ENCODE assay signal across 8 cellular contexts in the genomic region with DNA sequence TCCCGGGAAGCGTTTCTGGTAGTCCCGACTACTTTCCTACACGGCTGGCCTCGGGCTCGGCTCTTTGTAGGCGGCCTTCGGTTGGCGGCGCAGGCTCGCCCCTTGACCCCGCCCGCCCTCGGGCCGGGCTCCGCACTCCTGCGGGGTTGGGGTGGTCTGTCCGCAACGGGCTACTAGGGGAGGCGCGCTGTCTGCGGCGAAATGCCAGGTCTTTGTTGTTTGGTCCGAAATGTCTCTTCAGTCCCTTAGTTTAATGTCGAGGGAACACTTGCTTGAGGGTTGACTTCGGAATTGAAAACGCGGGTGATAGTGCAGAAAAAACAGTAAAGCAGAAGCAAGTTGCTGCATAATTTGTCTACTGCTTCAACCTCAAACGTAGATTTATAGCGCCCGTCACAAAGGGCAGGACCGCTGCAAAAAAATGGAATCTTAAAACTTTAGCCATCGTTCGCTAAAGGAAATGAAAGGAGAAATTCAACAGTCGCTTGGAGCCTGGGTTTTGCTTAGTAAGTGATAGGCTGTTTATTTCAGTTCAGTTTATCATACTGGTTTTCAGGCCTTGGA. TPM values are rescaled to one million over a fixed set of nuclear protein-coding genes. Genes with fewer than 3 reads are reported as not detected.
DNase-seq lines count a peak whose midpoint lies in the region; ATAC-seq lines count a peak whose summit lies in the region.

No MANE protein-coding gene starts in this region.

- peaks cover 4% of the 10 kb centered on the region for H3K79me1 ChIP-seq in mesenchymal stem cell (replicated peaks; ENCODE audit: low read length, poor library complexity, severe bottlenecking)

- H2AK5ac ChIP-seq in mesenchymal stem cell (ENCODE audit: low read length, severe bottlenecking) = no peak overlapping the region

- WGBS in mesenchymal stem cell = under 1% methylated on average over 35 of the region's 35 CpGs
- WGBS in aorta, 2 donors = 0% methylated on average over 35 of the region's 35 CpGs

- H3K4me2 ChIP-seq in mesenchymal stem cell (ENCODE audit: low read length, poor library complexity, severe bottlenecking) = peak overlapping the region; percentile 53

- no peaks in the 10 kb centered on the region for H3K9me3 Mint-ChIP-seq in central memory CD8-positive, alpha-beta T cell

- H2BK12ac ChIP-seq in mesenchymal stem cell (ENCODE audit: low read length in 2 of 2) = no peak overlapping the region

- no peak overlapping the region for H3K14ac ChIP-seq in mesenchymal stem cell (ENCODE audit: low read length in 2 of 2)

- H3K23ac ChIP-seq in mesenchymal stem cell (ENCODE audit: low read length in 2 of 2) = no peak overlapping the region

- H3K27ac Mint-ChIP-seq in central memory CD8-positive, alpha-beta T cell (ENCODE audit: low read depth) = peak overlapping the region; percentile 74

- H2BK15ac ChIP-seq in mesenchymal stem cell (ENCODE audit: low read depth, poor library complexity, severe bottlenecking) = peak overlapping the region; percentile 100

- peak overlapping the region; percentile 94 to 97 for H3K18ac ChIP-seq in mesenchymal stem cell (ENCODE audit: low read depth in 1 of 2, low read length in 2 of 2)

- peak overlapping the region; percentile 59 for H4K8ac ChIP-seq in mesenchymal stem cell (ENCODE audit: low read length)

- no peaks in the 10 kb centered on the region for H3K27me3 ChIP-seq in mesenchymal stem cell (ENCODE audit: control insufficient read depth in 1 of 2, insufficient read depth in 1 of 2, low read length in 2 of 2)
- no peaks in the 10 kb centered on the region for H3K27me3 ChIP-seq in aorta (ENCODE audit: control insufficient read depth in 1 of 2, insufficient read depth in 2 of 2, low read length in 1 of 2)

- intact Hi-C loops in aorta (cut with DNase I) = loop anchor here (5.0 to 10.0 kb wide), 2 partner anchors 193 to 200 kb away; no protein-coding TSS in a partner anchor

- H3K4me1 Mint-ChIP-seq in central memory CD8-positive, alpha-beta T cell = peaks cover 56% of the 10 kb centered on the region

- peak overlapping the region; percentile 88 for H3K4me3 Mint-ChIP-seq in central memory CD8-positive, alpha-beta T cell

- peak; percentile 52 to 61 for ATAC-seq in activated CD4-positive, CD25-positive, alpha-beta regulatory T cell treated with anti-CD3 and anti-CD28 coated beads, Interleukin-2, amount 50 U/mL, for 24 hours
- ATAC-seq in HG02642 (IDR thresholded peaks at IDR 0.05; ENCODE audit: poor library complexity, unreplicated experiment) (peak; percentile 52), aorta (ENCODE audit: low FRiP score) (peak; percentile 80)
- ATAC-seq in central memory CD8-positive, alpha-beta T cell (replicated peaks; ENCODE audit: extremely low read depth, poor library complexity, severe bottlenecking) = peak; percentile 44

- H3K36me3 Mint-ChIP-seq in central memory CD8-positive, alpha-beta T cell (ENCODE audit: insufficient read depth) = peaks cover 19% of the 10 kb centered on the region

- no peak for DNase-seq in activated CD4-positive, CD25-positive, alpha-beta regulatory T cell treated with anti-CD3 and anti-CD28 coated beads, Interleukin-2, amount 50 U/mL, for 72 hours
- DNase-seq in NCI-H2029 (lab: John Stamatoyannopoulos, UW) (peak; percentile 66), mesenchymal stem cell (no peak), aorta (no peak), cerebellar cortex (ENCODE audit: low spot score) (no peak)
- DNase-seq in central memory CD8-positive, alpha-beta T cell (ENCODE audit: low spot score in 2 of 2) = no peak

- H3K9ac ChIP-seq in mesenchymal stem cell (ENCODE audit: low read length) = peak overlapping the region; percentile 97

- H3K4me1 ChIP-seq in mesenchymal stem cell (ENCODE audit: control insufficient read depth, insufficient read depth, low read depth, low read length) (peaks cover 6% of the 10 kb centered on the region), aorta (ENCODE audit: control insufficient read depth in 1 of 2, insufficient read depth in 2 of 2, low read length in 2 of 2) (peaks cover 0 to 2% of the 10 kb centered on the region in 2 donors)

- H2BK5ac ChIP-seq in mesenchymal stem cell (ENCODE audit: low read depth, low read length, poor library complexity, severe bottlenecking) = peak overlapping the region; percentile 68

- H3K9me3 ChIP-seq in mesenchymal stem cell (ENCODE audit: control insufficient read depth, low read length) = no peaks in the 10 kb centered on the region
- H3K9me3 ChIP-seq in aorta (ENCODE audit: control insufficient read depth, low read length) = no peaks in the 10 kb centered on the region

- H3K27ac ChIP-seq in mesenchymal stem cell (ENCODE audit: low read length, poor library complexity, severe bottlenecking) (peak overlapping the region; percentile 93), aorta (ENCODE audit: low read depth in 1 of 2, low read length in 2 of 2) (peak overlapping the region in 1 of 2 donors; percentile 86)

- peak overlapping the region; percentile 98 for H2BK120ac ChIP-seq in mesenchymal stem cell (ENCODE audit: low read depth, low read length)

- H3K36me3 ChIP-seq in mesenchymal stem cell (ENCODE audit: control insufficient read depth in 1 of 2, insufficient read depth in 2 of 2, low read depth in 1 of 2, low read length in 2 of 2) (peaks cover 2 to 34% of the 10 kb centered on the region in 2 experiments), aorta (ENCODE audit: control insufficient read depth in 1 of 2, insufficient read depth in 2 of 2, low read length in 1 of 2) (peaks cover 0 to 3% of the 10 kb centered on the region in 2 donors)

- peak overlapping the region; percentile 93 for H3K4me3 ChIP-seq in mesenchymal stem cell (ENCODE audit: insufficient read depth in 1 of 2, low read depth in 1 of 2, low read length in 2 of 2)
- peak overlapping the region; percentile 16 to 73 for H3K4me3 ChIP-seq in aorta (ENCODE audit: low read length in 2 of 2)

- H3K4ac ChIP-seq in mesenchymal stem cell (ENCODE audit: low read depth in 1 of 2, low read length in 2 of 2) = peak overlapping the region in 1 of 2 experiments; percentile 83

- H4K91ac ChIP-seq in mesenchymal stem cell (ENCODE audit: low read length) = peak overlapping the region; percentile 18

- peak overlapping the region; percentile 66 for H2AFZ ChIP-seq in mesenchymal stem cell (ENCODE audit: low read depth, low read length)

- H3K27me3 Mint-ChIP-seq in central memory CD8-positive, alpha-beta T cell = no peaks in the 10 kb centered on the region

RNA-seq across cellular contexts. Expression of a gene that starts 0.4 kb away (rescaled TPM):
- 87.8 TPM for polyA plus RNA-seq in mesenchymal stem cell (2013, experiment 1 of 2)
- 90.0 TPM for polyA plus RNA-seq in mesenchymal stem cell (2013, experiment 2 of 2)
- total RNA-seq in aorta = 10 to 100 TPM; 29.2 to 31.9 TPM
- 10 to 100 TPM; 19.2 to 54.4 TPM for polyA plus RNA-seq in aorta

RNA-seq across cellular contexts. Expression of a gene that starts 0.5 kb away (rescaled TPM):
- 26.1 TPM for polyA plus RNA-seq in mesenchymal stem cell (2013, experiment 1 of 2)
- 27.1 TPM for polyA plus RNA-seq in mesenchymal stem cell (2013, experiment 2 of 2)
- 10 to 100 TPM; 31.4 to 53.1 TPM for total RNA-seq in aorta
- polyA plus RNA-seq in aorta = 10 to 100 TPM; 20.4 to 34.4 TPM

RNA-seq across cellular contexts. Expression of a gene that starts 19.5 kb away (rescaled TPM):
- 0.70 TPM for polyA plus RNA-seq in mesenchymal stem cell (2013, experiment 1 of 2)
- 0.75 TPM for polyA plus RNA-seq in mesenchymal stem cell (2013, experiment 2 of 2)
- total RNA-seq in aorta = 1 to 10 TPM; 7.4 to 9.0 TPM
- polyA plus RNA-seq in aorta = 1 to 10 TPM in 1 of 2 donors, under 1 TPM in 1; 0.50 to 3.8 TPM
